Comparison of ENCODE assay signal across 30 cellular contexts in the genomic region with DNA sequence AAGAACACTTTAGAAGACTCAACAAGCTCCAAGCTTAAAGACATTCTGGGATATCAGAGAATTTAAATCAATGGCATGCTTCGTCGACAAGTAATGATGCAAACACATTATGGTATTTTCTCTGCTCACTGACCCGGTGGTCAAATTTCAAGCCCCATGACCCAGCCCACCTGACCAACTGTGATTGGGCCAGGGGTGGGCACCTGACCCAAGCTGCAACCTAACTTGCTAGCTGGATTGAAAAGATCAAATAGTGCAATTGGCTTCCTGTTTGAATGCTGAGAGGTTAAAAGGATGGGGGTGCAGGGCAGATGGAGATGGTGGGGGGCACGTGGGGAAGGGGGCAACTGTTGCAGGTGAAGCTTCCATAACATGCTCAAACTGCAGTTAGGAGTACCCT.
"Had no signal": no experiment of that assay in that cellular context is flagged by ENCODE, and none has a peak within 500 bp of the region (broad histone marks: within the 10 kb centered on the region; RNA-seq: fewer than 3 reads in every experiment).

No MANE protein-coding gene starts in this region.

- H3K9me3 Mint-ChIP-seq: activated CD4-positive, alpha-beta memory T cell treated with anti-CD3 and anti-CD28 coated beads for 36 hours; activated CD4-positive, alpha-beta T cell treated with anti-CD3 and anti-CD28 coated beads, Interleukin-2, amount 10 ng/mL, durations not matched to agents 24 days and 14 days; activated naive CD4-positive, alpha-beta T cell treated with anti-CD3 and anti-CD28 coated beads for 36 hours; activated naive CD8-positive, alpha-beta T cell treated with anti-CD3 and anti-CD28 coated beads for 36 hours; activated T-helper 1 cell treated with anti-CD3 and anti-CD28 coated beads, Interleukin-12 subunit alpha, Interleukin-12 subunit beta, Interleukin-2, Interleukin-4 antibody, amounts not matched to agents 30 ng/mL and 10 ng/mL and 1 ng/mL, durations not matched to agents 14 hours and 24 hours and 36 hours; dendritic cell treated with granulocyte-macrophage colony-stimulating factor and Interleukin-4, amounts not matched to agents 40 ng/mL and 50 ng/mL, for 4 days; endodermal cell; nephron progenitor cell; T-helper 1 cell treated with Interleukin-12 subunit alpha and Interleukin-12 subunit beta and Interleukin-4 antibody, amounts not matched to agents 30 μg/mL and 1 μg/mL, for 36 hours had no signal

- H3K27me3 Mint-ChIP-seq: activated CD4-positive, alpha-beta memory T cell treated with anti-CD3 and anti-CD28 coated beads for 36 hours; activated CD4-positive, alpha-beta T cell treated with anti-CD3 and anti-CD28 coated beads, Interleukin-2, amount 10 ng/mL, durations not matched to agents 24 days and 14 days; dendritic cell treated with granulocyte-macrophage colony-stimulating factor and Interleukin-4, amounts not matched to agents 40 ng/mL and 50 ng/mL, for 4 days; progenitor cell of endocrine pancreas had no signal

- H3K27ac Mint-ChIP-seq: activated CD4-positive, alpha-beta memory T cell treated with anti-CD3 and anti-CD28 coated beads for 36 hours; activated CD4-positive, alpha-beta T cell treated with anti-CD3 and anti-CD28 coated beads, Interleukin-2, amount 10 ng/mL, durations not matched to agents 24 days and 14 days; activated naive CD4-positive, alpha-beta T cell treated with anti-CD3 and anti-CD28 coated beads for 36 hours; activated naive CD8-positive, alpha-beta T cell treated with anti-CD3 and anti-CD28 coated beads for 36 hours; activated T-helper 1 cell treated with anti-CD3 and anti-CD28 coated beads, Interleukin-12 subunit alpha, Interleukin-12 subunit beta, Interleukin-2, Interleukin-4 antibody, amounts not matched to agents 30 ng/mL and 10 ng/mL and 1 ng/mL, durations not matched to agents 14 hours and 24 hours and 36 hours; dendritic cell treated with granulocyte-macrophage colony-stimulating factor and Interleukin-4, amounts not matched to agents 40 ng/mL and 50 ng/mL, for 4 days; endodermal cell; naive B cell; nephron progenitor cell; progenitor cell of endocrine pancreas; T-helper 1 cell treated with Interleukin-12 subunit alpha and Interleukin-12 subunit beta and Interleukin-4 antibody, amounts not matched to agents 30 μg/mL and 1 μg/mL, for 36 hours had no signal

- H3K4me1 Mint-ChIP-seq: activated CD4-positive, alpha-beta T cell treated with anti-CD3 and anti-CD28 coated beads, Interleukin-2, amount 10 ng/mL, durations not matched to agents 24 days and 14 days; activated naive CD8-positive, alpha-beta T cell treated with anti-CD3 and anti-CD28 coated beads for 36 hours; endodermal cell; naive B cell; nephron progenitor cell had no signal

- H3K4me3 Mint-ChIP-seq: activated CD4-positive, alpha-beta memory T cell treated with anti-CD3 and anti-CD28 coated beads for 36 hours; activated CD4-positive, alpha-beta T cell treated with anti-CD3 and anti-CD28 coated beads, Interleukin-2, amount 10 ng/mL, durations not matched to agents 24 days and 14 days; activated naive CD4-positive, alpha-beta T cell treated with anti-CD3 and anti-CD28 coated beads for 36 hours; activated naive CD8-positive, alpha-beta T cell treated with anti-CD3 and anti-CD28 coated beads for 36 hours; activated T-helper 1 cell treated with anti-CD3 and anti-CD28 coated beads, Interleukin-12 subunit alpha, Interleukin-12 subunit beta, Interleukin-2, Interleukin-4 antibody, amounts not matched to agents 30 ng/mL and 10 ng/mL and 1 ng/mL, durations not matched to agents 14 hours and 24 hours and 36 hours; dendritic cell treated with granulocyte-macrophage colony-stimulating factor and Interleukin-4, amounts not matched to agents 40 ng/mL and 50 ng/mL, for 4 days; endodermal cell; naive B cell; nephron progenitor cell; T-helper 1 cell treated with Interleukin-12 subunit alpha and Interleukin-12 subunit beta and Interleukin-4 antibody, amounts not matched to agents 30 μg/mL and 1 μg/mL, for 36 hours had no signal

- H3K9me3 ChIP-seq: adrenal gland, ovary, suprapubic skin had no signal

- ATAC-seq: esophagus mucosa, foreskin keratinocyte had no signal

- DNase-seq: activated CD4-positive, alpha-beta memory T cell treated with anti-CD3 and anti-CD28 coated beads for 36 hours; activated CD4-positive, alpha-beta T cell treated with anti-CD3 and anti-CD28 coated beads, Interleukin-2, amount 10 ng/mL, durations not matched to agents 24 days and 14 days; activated CD4-positive, CD25-positive, alpha-beta regulatory T cell treated with anti-CD3 and anti-CD28 coated beads, Interleukin-2, amount 50 U/mL, for 72 hours; activated CD8-positive, alpha-beta memory T cell treated with anti-CD3 and anti-CD28 coated beads, Interleukin-2, amount 50 U/mL, for 4 hours; activated effector memory CD4-positive, alpha-beta T cell treated with anti-CD3 and anti-CD28 coated beads, Interleukin-2, amount 50 U/mL, for 16 hours; activated naive CD4-positive, alpha-beta T cell treated with anti-CD3 and anti-CD28 coated beads for 36 hours; activated naive CD8-positive, alpha-beta T cell treated with anti-CD3 and anti-CD28 coated beads for 36 hours; activated T-cell treated with anti-CD3 and anti-CD28 coated beads, Interleukin-2, amount 50 U/mL, for 1 hour; adrenal gland; brain microvascular endothelial cell; caudate nucleus; endodermal cell; kidney glomerular epithelial cell; mammary epithelial cell; naive B cell; nephron progenitor cell; ovary; retina; stimulated activated CD4-positive, alpha-beta T cell treated with anti-CD3 and anti-CD28 coated beads, Interleukin-15, amount 100 ng/mL, for 24 hours; stimulated activated CD4-positive, alpha-beta T cell treated with anti-CD3 and anti-CD28 coated beads, Interleukin-2, amount 100 ng/mL, for 24 hours; stimulated activated naive CD4-positive, alpha-beta T cell; T-helper 9 cell; trophoblast cell had no signal

- H3K27me3 ChIP-seq: adrenal gland, brain microvascular endothelial cell, foreskin keratinocyte, ovary, suprapubic skin had no signal

- H3K4me3 ChIP-seq: adrenal gland, ovary, suprapubic skin had no signal

- H3K36me3 ChIP-seq: adrenal gland, brain microvascular endothelial cell, ovary, suprapubic skin had no signal

- H3K36me3 Mint-ChIP-seq: activated CD4-positive, alpha-beta memory T cell treated with anti-CD3 and anti-CD28 coated beads for 36 hours; activated naive CD8-positive, alpha-beta T cell treated with anti-CD3 and anti-CD28 coated beads for 36 hours; naive B cell had no signal

- H3K27ac ChIP-seq: adrenal gland, brain microvascular endothelial cell, foreskin keratinocyte, ovary, suprapubic skin had no signal
